ENCODE assay signal across 19 cellular contexts in genomic region chr17:70158581-70158980, GRCh38. TPM values are rescaled to one million over a fixed set of nuclear protein-coding genes. Genes with fewer than 3 reads are reported as not detected.
DNase-seq lines count a peak whose midpoint lies in the region; ATAC-seq and TF ChIP-seq lines count a peak whose summit lies in the region.
"Had no signal": no experiment of that assay in that cellular context is flagged by ENCODE, and none has a peak within 500 bp of the region (broad histone marks: within the 10 kb centered on the region; RNA-seq: fewer than 3 reads in every experiment).

No MANE protein-coding gene starts in this region.

- H3K27ac ChIP-seq in angular gyrus (ENCODE audit: low read depth, low read length) (peak overlapping the region; percentile 17), dorsolateral prefrontal cortex (peak overlapping the region in 53 of 59 donors; percentile 39 to 92 (median 82)), temporal lobe (ENCODE audit: low read depth, low read length) (peak overlapping the region; percentile 66), ovary (no peak overlapping the region)
- H3K27ac ChIP-seq: PC-9 had no signal

- H3K4me3 Mint-ChIP-seq in mesothelial cell of epicardium = no peak overlapping the region
- H3K4me3 Mint-ChIP-seq: CD4-positive, CD25-positive, alpha-beta regulatory T cell; H9; HFFc6; IgD-negative memory B cell had no signal

- peak overlapping the region in 1 of 59 donors; percentile 3 for H3K4me3 ChIP-seq in dorsolateral prefrontal cortex
- no peak overlapping the region for H3K4me3 ChIP-seq in foreskin fibroblast (ENCODE audit: low read depth in 1 of 2, low read length in 2 of 2)
- H3K4me3 ChIP-seq in ovary = no peak overlapping the region
- H3K4me3 ChIP-seq: PC-9 had no signal

- DNase-seq in dorsolateral prefrontal cortex (no peak), mesothelial cell of epicardium (ENCODE audit: low spot score in 2 of 2, unreplicated experiment in 2 of 2) (no peak), foreskin fibroblast (no peak), ovary (no peak)
- DNase-seq: CD4-positive, CD25-positive, alpha-beta regulatory T cell; DMS79; H9; HFFc6; NCI-H1694 treated with DMSO at 0.1 percent for 48 hours; NCI-H2081 treated with DMSO at 0.1 percent for 48 hours; NCI-H510A; NCI-H748 treated with DMSO at 0.1 percent for 48 hours; PC-9; RPMI8226; SHP77 had no signal

- H3K9me3 ChIP-seq in ovary = no peaks in the 10 kb centered on the region

- no peaks in the 10 kb centered on the region for H3K36me3 ChIP-seq in ovary

- no peaks in the 10 kb centered on the region for H3K36me3 Mint-ChIP-seq in mesothelial cell of epicardium
- H3K36me3 Mint-ChIP-seq: CD4-positive, CD25-positive, alpha-beta regulatory T cell; IgD-negative memory B cell had no signal

- no peaks in the 10 kb centered on the region for H3K27me3 Mint-ChIP-seq in mesothelial cell of epicardium (ENCODE audit: low read depth)

- peak overlapping the region; percentile 47 for H3K27ac Mint-ChIP-seq in mesothelial cell of epicardium
- H3K27ac Mint-ChIP-seq: CD4-positive, CD25-positive, alpha-beta regulatory T cell; H9; HFFc6; IgD-negative memory B cell had no signal

- WGBS in ovary, 3 donors = 37 to 83% (median 77%) methylated on average over 5 of the region's 5 CpGs

- TF ChIP-seq POLR2A in ovary (IDR thresholded peaks at IDR 0.05) = no peak

- H3K4me1 Mint-ChIP-seq in mesothelial cell of epicardium = peaks cover 36% of the 10 kb centered on the region
- H3K4me1 Mint-ChIP-seq: CD4-positive, CD25-positive, alpha-beta regulatory T cell; H9; IgD-negative memory B cell had no signal

- intact Hi-C loops in dorsolateral prefrontal cortex (cut with DNase I) = no loop called here
- intact Hi-C loops in ovary (cut with DNase I) = no loop called here

- peaks cover 3% of the 10 kb centered on the region for H3K9me3 Mint-ChIP-seq in mesothelial cell of epicardium
- H3K9me3 Mint-ChIP-seq: CD4-positive, CD25-positive, alpha-beta regulatory T cell; H9; HFFc6 had no signal

- TF ChIP-seq CTCF in dorsolateral prefrontal cortex (IDR thresholded peaks at IDR 0.05 in 54 of 56, conservative IDR thresholded peaks at IDR 0.05 in 2 of 56; ENCODE audit: low read depth in 1 of 56, partially characterized antibody in 56 of 56) (no peak), mesothelial cell of epicardium (IDR thresholded peaks at IDR 0.05; ENCODE audit: unreplicated experiment) (no peak), foreskin fibroblast (IDR thresholded peaks at IDR 0.05; ENCODE audit: low read depth, low read length) (no peak), ovary (IDR thresholded peaks at IDR 0.05) (no peak)

- H3K27me3 ChIP-seq in dorsolateral prefrontal cortex (no peaks in the 10 kb centered on the region), ovary (no peaks in the 10 kb centered on the region)

- H3K4me1 ChIP-seq in ovary (ENCODE audit: insufficient read depth) = no peaks in the 10 kb centered on the region

- no peak for ATAC-seq in GM21619 (IDR thresholded peaks at IDR 0.05; ENCODE audit: unreplicated experiment)

- no peak for TF ChIP-seq EP300 in ovary (IDR thresholded peaks at IDR 0.05)

RNA-seq across cellular contexts. Expression of gene KCNJ2, which starts 10.8 kb away (rescaled TPM):
- total RNA-seq in dorsolateral prefrontal cortex (10 to 100 TPM in 119 of 120 experiments, 1 to 10 TPM in 1; 7.8 to 66.9 (median 21.8) TPM), mesothelial cell of epicardium (22.8 to 28.4 TPM (median 26.8 TPM) in 3 replicates), temporal lobe (5.2 TPM), ovary (1 to 10 TPM; 1.3 to 3.8 (median 2.7) TPM)
- polyA plus RNA-seq in ovary = 1 to 10 TPM in 1 of 2 donors, under 1 TPM in 1; 0.97 to 1.6 TPM
- total RNA-seq: PC-9 had no signal
- polyA plus RNA-seq: CD4-positive, CD25-positive, alpha-beta regulatory T cell; IgD-negative memory B cell had no signal

Comparison
In these comparisons a context has a peak if more than half of its experiments do, and no peak if none do; other contexts are left out.
1. H3K27ac ChIP-seq: peak in angular gyrus (single experiment), dorsolateral prefrontal cortex (53 of 59) and temporal lobe (single experiment); none in ovary (0 of 2).